Comparison of ENCODE assay signal across 23 cellular contexts in genomic region chr13:28077231-28077630, GRCh38. TPM values are rescaled to one million over a fixed set of nuclear protein-coding genes. Genes with fewer than 3 reads are reported as not detected.
DNase-seq lines count a peak whose midpoint lies in the region; ATAC-seq and TF ChIP-seq lines count a peak whose summit lies in the region.
"Had no signal": no experiment of that assay in that cellular context is flagged by ENCODE, and none has a peak within 500 bp of the region (broad histone marks: within the 10 kb centered on the region; RNA-seq: fewer than 3 reads in every experiment).

No MANE protein-coding gene starts in this region.

- intact Hi-C loops in Caco-2 (cut with micrococcal nuclease; ENCODE audit: unreplicated experiment), result no loop called here

- no TSS peak for BruUV-seq in Caco-2 (replicated peaks; lab: Mats Ljungman, UMichigan)

- H3K27me3 ChIP-seq in Caco-2 (replicated peaks; ENCODE audit: control insufficient read depth, insufficient read depth, low read length), result no peaks in the 10 kb centered on the region
- H3K27me3 ChIP-seq: BLaER1, SJCRH30 had no signal

- POLR2A ChIA-PET in Caco-2 (lab: Charles Lee), result no interaction called here

- DNase-seq in Caco-2, result no peak
- peak; percentile 62 for DNase-seq in KBM-7
- DNase-seq in OCI-M1 (lab: John Stamatoyannopoulos, UW), result peak; percentile 17
- DNase-seq in memory B cell (ENCODE audit: low spot score in 2 of 2), result no peak
- DNase-seq in iPS-NIHi11 (ENCODE audit: low spot score), result no peak
- no peak for DNase-seq in DMS 273 treated with DMSO at 0.1 percent for 48 hours (lab: John Stamatoyannopoulos, UW)
- DNase-seq in DMS79 treated with DMSO at 0.1 percent for 48 hours (lab: John Stamatoyannopoulos, UW), result no peak
- DNase-seq: CD4-positive, alpha-beta T cell; EL; GDM1; NCI-H2029; NCI-H446; NCI-H524 treated with DMSO at 0.1 percent for 48 hours; NCI-H82; NK-92 treated with Interleukin-12 subunit alpha and Interleukin-12 subunit beta, amount 100 ng/mL, for 24 hours; PC-9; SJCRH30 had no signal

- ATAC-seq in memory B cell (ENCODE audit: low read depth), result no peak
- ATAC-seq: GM12878, HepG2, Right ventricle myocardium inferior had no signal

- no peaks in the 10 kb centered on the region for H3K4me1 Mint-ChIP-seq in Caco-2 (ENCODE audit: low read depth, unreplicated experiment)
- peaks cover 9% of the 10 kb centered on the region for H3K4me1 Mint-ChIP-seq in memory B cell

- no peaks in the 10 kb centered on the region for H3K36me3 Mint-ChIP-seq in Caco-2 (ENCODE audit: insufficient read depth, unreplicated experiment)
- peaks cover 12% of the 10 kb centered on the region for H3K36me3 Mint-ChIP-seq in memory B cell

- H3K9me3 ChIP-seq in Caco-2, result no peaks in the 10 kb centered on the region
- H3K9me3 ChIP-seq: SJCRH30 had no signal

- H3K27me3 Mint-ChIP-seq in Caco-2 (ENCODE audit: insufficient read depth, unreplicated experiment) (no peaks in the 10 kb centered on the region), memory B cell (no peaks in the 10 kb centered on the region)
- H3K27me3 Mint-ChIP-seq: CD4-positive, alpha-beta T cell had no signal

- in situ Hi-C loops in KBM-7 (cut with MboI; ENCODE audit: low pct_unique_long_range_greater_than_20kb, low sequenced_read_pairs), result no loop called here

- H3K9me3 Mint-ChIP-seq in Caco-2 (ENCODE audit: unreplicated experiment) (no peaks in the 10 kb centered on the region), memory B cell (peaks cover 11% of the 10 kb centered on the region)
- H3K9me3 Mint-ChIP-seq: CD4-positive, alpha-beta T cell had no signal

- H3K4me3 Mint-ChIP-seq in Caco-2 (ENCODE audit: unreplicated experiment) (no peak overlapping the region), memory B cell (no peak overlapping the region)
- H3K4me3 Mint-ChIP-seq: CD4-positive, alpha-beta T cell had no signal

- peaks cover 5% of the 10 kb centered on the region; the same call in 1 of the 2 replicates for H3K4me1 ChIP-seq in Caco-2
- H3K4me1 ChIP-seq: BLaER1, SJCRH30 had no signal

- no peaks in the 10 kb centered on the region for H3K36me3 ChIP-seq in Caco-2 (ENCODE audit: control insufficient read depth, insufficient read depth, low read length)
- H3K36me3 ChIP-seq: BLaER1, SJCRH30 had no signal

- H3K4me3 ChIP-seq in Caco-2 (ENCODE audit: low read depth, low read length), result no peak overlapping the region
- H3K4me3 ChIP-seq: BLaER1, GM12878, PC-9, SJCRH30 had no signal

- CTCF ChIA-PET in Caco-2 (lab: Charles Lee), result no interaction called here

- TF ChIP-seq CTCF in Caco-2 (IDR thresholded peaks at IDR 0.05; ENCODE audit: insufficient read depth in 1 of 2, low read depth in 1 of 2, low read length in 1 of 2, severe bottlenecking in 1 of 2, unreplicated experiment in 1 of 2), result no peak

- H3K27ac Mint-ChIP-seq in Caco-2 (ENCODE audit: unreplicated experiment), result peak overlapping the region; percentile 20
- H3K27ac Mint-ChIP-seq in memory B cell, result peak overlapping the region; percentile 63
- H3K27ac Mint-ChIP-seq: CD4-positive, alpha-beta T cell had no signal

RNA-seq across cellular contexts. Expression of gene FLT3, which starts 23.1 kb away (rescaled TPM):
- total RNA-seq in Caco-2 (2022), result 0.09 TPM in 1 of 2 replicates, not detected in the other
- total RNA-seq: HepG2, HT-29, PC-9, Right ventricle myocardium inferior, RPMI7951, SJCRH30 had no signal

Comparison
In these comparisons a context has a peak if more than half of its experiments do, and no peak if none do; other contexts are left out.
1. DNase-seq: peak in KBM-7 (single experiment) and OCI-M1 (single experiment); none in Caco-2 (0 of 2), memory B cell (0 of 2), iPS-NIHi11 (single experiment), DMS 273 treated with DMSO at 0.1 percent for 48 hours (single experiment) and DMS79 treated with DMSO at 0.1 percent for 48 hours (single experiment).